1 cellular context compared by ENCODE assay signal in genomic region chr2:233443511-233444183, GRCh38.
TF ChIP-seq lines count a peak whose summit lies in the region.

No MANE protein-coding gene starts in this region.

TF ChIP-seq in GM23338, 12 proteins besides CTCF, POLR2A, EP300 and RAD21 (continued from another document):
- TF ChIP-seq ZNF462 (CRISPR knock-in tag; IDR thresholded peaks at IDR 0.05) (no peak), POLR2AphosphoS5 (IDR thresholded peaks at IDR 0.05; ENCODE audit: low read depth) (no peak), JUNB (IDR thresholded peaks at IDR 0.05; ENCODE audit: unreplicated experiment) (no peak), NANOG (IDR thresholded peaks at IDR 0.05; ENCODE audit: borderline replicate concordance) (no peak), STAT1 (IDR thresholded peaks at IDR 0.05; ENCODE audit: unreplicated experiment) (no peak), CREB1 (CRISPR knock-in tag; IDR thresholded peaks at IDR 0.05; ENCODE audit: low read depth) (no peak)
